ENCODE assay signal across 8 cellular contexts in genomic region chr1:175192111-175192629, GRCh38. TPM values are rescaled to one million over a fixed set of nuclear protein-coding genes. Genes with fewer than 3 reads are reported as not detected.
DNase-seq lines count a peak whose midpoint lies in the region; ATAC-seq and TF ChIP-seq lines count a peak whose summit lies in the region.

No MANE protein-coding gene starts in this region.

- no peaks in the 10 kb centered on the region for H3K9me3 ChIP-seq in KOPT-K1 (ENCODE audit: insufficient read depth, low read length, poor library complexity, severe bottlenecking)
- H3K9me3 ChIP-seq in endocrine pancreas (ENCODE audit: control insufficient read depth, low read length) = no peaks in the 10 kb centered on the region
- H3K9me3 ChIP-seq in suprapubic skin = no peaks in the 10 kb centered on the region

- no peak for TF ChIP-seq POLR2A in suprapubic skin (IDR thresholded peaks at IDR 0.05)

- no peaks in the 10 kb centered on the region for H3K36me3 Mint-ChIP-seq in mesothelial cell of epicardium

- ATAC-seq in GM18907 (IDR thresholded peaks at IDR 0.05; ENCODE audit: unreplicated experiment) = no peak
- ATAC-seq in HG02885 (IDR thresholded peaks at IDR 0.05; ENCODE audit: poor library complexity, unreplicated experiment) = no peak

- no peaks in the 10 kb centered on the region for H3K9me3 Mint-ChIP-seq in mesothelial cell of epicardium

- H3K27ac Mint-ChIP-seq in mesothelial cell of epicardium = peak overlapping the region; percentile 75

- peaks cover 33% of the 10 kb centered on the region for H3K27me3 Mint-ChIP-seq in mesothelial cell of epicardium (ENCODE audit: low read depth)

- H3K36me3 ChIP-seq in KOPT-K1 (ENCODE audit: insufficient read depth, low read length) (no peaks in the 10 kb centered on the region), endocrine pancreas (ENCODE audit: control insufficient read depth, insufficient read depth, low read length) (no peaks in the 10 kb centered on the region), suprapubic skin (no peaks in the 10 kb centered on the region)

- DNase-seq in G401 (ENCODE audit: low spot score) (peak; percentile 63), mesothelial cell of epicardium (ENCODE audit: low spot score in 2 of 2, unreplicated experiment in 2 of 2) (peak in 1 of 2 experiments; percentile 68), suprapubic skin (ENCODE audit: low spot score in 2 of 2) (peak; percentile 85 to 88)
- DNase-seq in activated CD4-positive, alpha-beta T cell treated with anti-CD3 and anti-CD28 coated beads for 4 hours = peak; percentile 20 to 31

- peaks cover 10% of the 10 kb centered on the region for H3K4me1 Mint-ChIP-seq in mesothelial cell of epicardium

- TF ChIP-seq CTCF in mesothelial cell of epicardium (IDR thresholded peaks at IDR 0.05; ENCODE audit: unreplicated experiment) (no peak), suprapubic skin (IDR thresholded peaks at IDR 0.05) (no peak)

- H3K4me3 ChIP-seq in endocrine pancreas (ENCODE audit: control insufficient read depth, insufficient read depth, low read length) (peak overlapping the region; percentile 90), suprapubic skin (peak overlapping the region; percentile 55)

- peak overlapping the region; percentile 80 for H3K4me3 Mint-ChIP-seq in mesothelial cell of epicardium

- H3K27ac ChIP-seq in KOPT-K1 (ENCODE audit: low read depth, low read length, poor library complexity, severe bottlenecking) (peak overlapping the region; percentile 54), suprapubic skin (peak overlapping the region; percentile 62)

- in situ Hi-C loops in G401 (cut with HindIII; ENCODE audit: low sequenced_read_pairs) = no loop called here

- WGBS in suprapubic skin = under 1% methylated on average over 17 of the region's 17 CpGs

- no peak for TF ChIP-seq EP300 in suprapubic skin (IDR thresholded peaks at IDR 0.05)

- H3K4me1 ChIP-seq in endocrine pancreas (ENCODE audit: control insufficient read depth, insufficient read depth, low read length) (peaks cover 13% of the 10 kb centered on the region), suprapubic skin (peaks cover 65% of the 10 kb centered on the region)

- H3K9ac ChIP-seq in endocrine pancreas (ENCODE audit: control insufficient read depth, insufficient read depth, low read length) = peak overlapping the region; percentile 34

- H3K27me3 ChIP-seq in endocrine pancreas (ENCODE audit: control insufficient read depth, insufficient read depth, low read length) = no peaks in the 10 kb centered on the region
- H3K27me3 ChIP-seq in suprapubic skin = no peaks in the 10 kb centered on the region

RNA-seq across cellular contexts. Expression of gene KIAA0040, which starts 0.4 kb away (rescaled TPM):
- not detected in 2 replicates for total RNA-seq in G401 (2014; rRNA removed; shearing (Covaris generic))
- 3.4 to 3.8 TPM (median 3.7 TPM) in 3 replicates for total RNA-seq in mesothelial cell of epicardium
- 10 to 100 TPM; 13.4 to 21.6 (median 19.8) TPM for total RNA-seq in suprapubic skin
